Comparison of ENCODE assay signal across 11 cellular contexts in the genomic region with DNA sequence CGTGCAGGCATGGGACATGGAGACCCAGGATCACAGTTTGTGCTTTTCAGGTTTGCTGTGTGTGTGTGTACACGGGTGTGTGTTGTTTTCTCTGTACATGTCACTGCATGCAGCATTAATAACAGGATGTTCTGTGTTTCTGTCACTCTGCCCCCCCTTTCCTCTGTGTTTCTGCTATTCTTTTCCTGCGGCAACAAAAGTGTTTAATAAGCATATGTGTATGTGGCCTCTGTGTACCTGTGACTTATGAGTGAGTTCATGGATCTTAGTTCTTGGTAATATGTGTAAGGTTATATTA. TPM values are rescaled to one million over a fixed set of nuclear protein-coding genes. Genes with fewer than 3 reads are reported as not detected.
DNase-seq lines count a peak whose midpoint lies in the region; ATAC-seq, FAIRE-seq and TF ChIP-seq lines count a peak whose summit lies in the region.
"Had no signal": no experiment of that assay in that cellular context is flagged by ENCODE, and none has a peak within 500 bp of the region (broad histone marks: within the 10 kb centered on the region; RNA-seq: fewer than 3 reads in every experiment).

No MANE protein-coding gene starts in this region.

- TF ChIP-seq POLR2A in esophagus squamous epithelium (IDR thresholded peaks at IDR 0.05), result no peak

- H3K27ac ChIP-seq in esophagus squamous epithelium, result peak overlapping the region; percentile 75 to 96 (median 88)

- DNase-seq in activated T-cell treated with anti-CD3 and anti-CD28 coated beads, Interleukin-2, amount 50 U/mL, for 4 hours, result no peak
- DNase-seq in activated T-cell treated with anti-CD3 and anti-CD28 coated beads, Interleukin-2, amount 50 U/mL, for 48 hours, result no peak
- peak; percentile 26 for DNase-seq in activated CD4-positive, alpha-beta memory T cell treated with anti-CD3 and anti-CD28 coated beads for 36 hours
- DNase-seq in esophagus squamous epithelium (lab: John Stamatoyannopoulos, UW) (no peak), hippocampal formation (lab: John Stamatoyannopoulos, UW) (no peak), HTR-8/SVneo (ENCODE audit: insufficient read length, low spot score) (no peak)
- DNase-seq: activated effector memory CD4-positive, alpha-beta T cell treated with anti-CD3 and anti-CD28 coated beads, Interleukin-2, amount 50 U/mL, for 16 hours; NCI-H1092 had no signal

- H3K4me1 Mint-ChIP-seq in activated T-cell treated with anti-CD3 and anti-CD28 coated beads, Interleukin-2, amount 50 U/mL, for 4 hours (ENCODE audit: low read depth), result peaks cover 72% of the 10 kb centered on the region
- peaks cover 60% of the 10 kb centered on the region for H3K4me1 Mint-ChIP-seq in activated CD4-positive, alpha-beta memory T cell treated with anti-CD3 and anti-CD28 coated beads for 36 hours (ENCODE audit: low read depth)
- peaks cover 84% of the 10 kb centered on the region for H3K4me1 Mint-ChIP-seq in stimulated activated memory B cell treated with anti-CD40 and anti-IgM and Interleukin-4, amounts not matched to agents 10 μg/mL and 1 μg/mL and 100 μg/mL, for 72 hours

- no peaks in the 10 kb centered on the region for H3K9me3 ChIP-seq in esophagus squamous epithelium

- H3K27ac Mint-ChIP-seq in activated CD4-positive, alpha-beta memory T cell treated with anti-CD3 and anti-CD28 coated beads for 36 hours, result peak overlapping the region; percentile 87
- peak overlapping the region; percentile 66 for H3K27ac Mint-ChIP-seq in stimulated activated memory B cell treated with anti-CD40 and anti-IgM and Interleukin-4, amounts not matched to agents 10 μg/mL and 1 μg/mL and 100 μg/mL, for 72 hours

- POLR2A ChIA-PET in activated CD4-positive, alpha-beta memory T cell treated with anti-CD3 and anti-CD28 coated beads for 36 hours (lab: Charles Lee), result interaction anchor here (1.1 to 2.9 kb wide), 2 partner anchors 11 to 25 kb away, joined by 5 to 13 read pairs; a partner anchor contains a TSS

- intact Hi-C loops in activated CD4-positive, alpha-beta memory T cell treated with anti-CD3 and anti-CD28 coated beads for 36 hours (cut with micrococcal nuclease), result loop anchor here (2.0 kb wide), 1 partner anchor 25 kb away; a partner anchor contains a TSS
- intact Hi-C loops in esophagus squamous epithelium (cut with DNase I), result no loop called here

- CTCF ChIA-PET in activated CD4-positive, alpha-beta memory T cell treated with anti-CD3 and anti-CD28 coated beads for 36 hours (lab: Charles Lee), result interaction anchor here (1.1 to 2.7 kb wide), 5 partner anchors 11 to 141 kb away, joined by 3 to 9 read pairs (median 6); a partner anchor contains a TSS

- no peaks in the 10 kb centered on the region for H3K27me3 ChIP-seq in esophagus squamous epithelium

- no peaks in the 10 kb centered on the region for H3K36me3 Mint-ChIP-seq in activated T-cell treated with anti-CD3 and anti-CD28 coated beads, Interleukin-2, amount 50 U/mL, for 4 hours (ENCODE audit: insufficient read depth)
- H3K36me3 Mint-ChIP-seq in activated CD4-positive, alpha-beta memory T cell treated with anti-CD3 and anti-CD28 coated beads for 36 hours, result peaks cover 3% of the 10 kb centered on the region
- peaks cover 6% of the 10 kb centered on the region for H3K36me3 Mint-ChIP-seq in stimulated activated memory B cell treated with anti-CD40 and anti-IgM and Interleukin-4, amounts not matched to agents 10 μg/mL and 1 μg/mL and 100 μg/mL, for 72 hours

- WGBS in esophagus squamous epithelium, 2 donors, result 5 to 24% methylated on average over 3 of the region's 3 CpGs

- peak overlapping the region; percentile 85 for H3K4me3 Mint-ChIP-seq in activated T-cell treated with anti-CD3 and anti-CD28 coated beads, Interleukin-2, amount 50 U/mL, for 4 hours
- peak overlapping the region; percentile 82 for H3K4me3 Mint-ChIP-seq in activated CD4-positive, alpha-beta memory T cell treated with anti-CD3 and anti-CD28 coated beads for 36 hours
- H3K4me3 Mint-ChIP-seq in stimulated activated memory B cell treated with anti-CD40 and anti-IgM and Interleukin-4, amounts not matched to agents 10 μg/mL and 1 μg/mL and 100 μg/mL, for 72 hours, result no peak overlapping the region

- no peak for ATAC-seq in activated T-cell treated with anti-CD3 and anti-CD28 coated beads, Interleukin-2, amount 50 U/mL, for 4 hours
- no peak for ATAC-seq in stimulated activated memory B cell treated with anti-CD40 and anti-IgM and Interleukin-4, amounts not matched to agents 10 μg/mL and 1 μg/mL and 100 μg/mL, for 72 hours
- no peak for ATAC-seq in GM19455 (IDR thresholded peaks at IDR 0.05; ENCODE audit: unreplicated experiment)
- ATAC-seq: HCT116 had no signal

- no peak for FAIRE-seq in HTR-8/SVneo (lab: Jason Lieb, UNC)

- no peaks in the 10 kb centered on the region for H3K9me3 Mint-ChIP-seq in activated T-cell treated with anti-CD3 and anti-CD28 coated beads, Interleukin-2, amount 50 U/mL, for 4 hours
- H3K9me3 Mint-ChIP-seq in activated CD4-positive, alpha-beta memory T cell treated with anti-CD3 and anti-CD28 coated beads for 36 hours, result no peaks in the 10 kb centered on the region
- H3K9me3 Mint-ChIP-seq in stimulated activated memory B cell treated with anti-CD40 and anti-IgM and Interleukin-4, amounts not matched to agents 10 μg/mL and 1 μg/mL and 100 μg/mL, for 72 hours, result no peaks in the 10 kb centered on the region

- peaks cover 0 to 10% (median 0%) of the 10 kb centered on the region in 3 donors for H3K36me3 ChIP-seq in esophagus squamous epithelium

- TF ChIP-seq CTCF in esophagus squamous epithelium (IDR thresholded peaks at IDR 0.05), result no peak

- no peaks in the 10 kb centered on the region for H3K27me3 Mint-ChIP-seq in activated T-cell treated with anti-CD3 and anti-CD28 coated beads, Interleukin-2, amount 50 U/mL, for 4 hours (ENCODE audit: low read depth)
- H3K27me3 Mint-ChIP-seq in activated CD4-positive, alpha-beta memory T cell treated with anti-CD3 and anti-CD28 coated beads for 36 hours, result no peaks in the 10 kb centered on the region
- no peaks in the 10 kb centered on the region for H3K27me3 Mint-ChIP-seq in stimulated activated memory B cell treated with anti-CD40 and anti-IgM and Interleukin-4, amounts not matched to agents 10 μg/mL and 1 μg/mL and 100 μg/mL, for 72 hours

- H3K4me3 ChIP-seq in esophagus squamous epithelium, result no peak overlapping the region

- peaks cover 48 to 81% (median 50%) of the 10 kb centered on the region in 3 donors for H3K4me1 ChIP-seq in esophagus squamous epithelium

RNA-seq across cellular contexts. Expression of a gene that starts 9.8 kb away (rescaled TPM):
- total RNA-seq in activated T-cell treated with anti-CD3 and anti-CD28 coated beads, Interleukin-2, amount 50 U/mL, for 4 hours, result 10 to 100 TPM; 18.6 to 23.4 (median 20.2) TPM
- 10 to 100 TPM; 34.3 to 35.8 TPM for total RNA-seq in activated CD4-positive, alpha-beta memory T cell treated with anti-CD3 and anti-CD28 coated beads for 36 hours
- 1 to 10 TPM; 3.3 to 8.6 (median 4.1) TPM for total RNA-seq in esophagus squamous epithelium

RNA-seq across cellular contexts. Expression of a gene that starts 11.8 kb away (rescaled TPM):
- 10 to 100 TPM; 76.6 to 84.5 (median 79.2) TPM for total RNA-seq in activated T-cell treated with anti-CD3 and anti-CD28 coated beads, Interleukin-2, amount 50 U/mL, for 4 hours
- 100 to 1,000 TPM; 190 to 198 TPM for total RNA-seq in activated CD4-positive, alpha-beta memory T cell treated with anti-CD3 and anti-CD28 coated beads for 36 hours
- total RNA-seq in esophagus squamous epithelium, result 10 to 100 TPM; 46.0 to 93.1 (median 69.4) TPM

RNA-seq across cellular contexts. Expression of a gene that starts 18.9 kb away (rescaled TPM):
- 10 to 100 TPM; 24.4 to 29.4 (median 26.8) TPM for total RNA-seq in activated T-cell treated with anti-CD3 and anti-CD28 coated beads, Interleukin-2, amount 50 U/mL, for 4 hours
- total RNA-seq in activated CD4-positive, alpha-beta memory T cell treated with anti-CD3 and anti-CD28 coated beads for 36 hours, result 10 to 100 TPM; 32.4 to 42.3 TPM
- 10 to 100 TPM in 3 of 4 donors, 1 to 10 TPM in 1; 8.1 to 48.6 (median 17.3) TPM for total RNA-seq in esophagus squamous epithelium

RNA-seq across cellular contexts. Expression of a gene that starts 24.7 kb away (rescaled TPM):
- total RNA-seq in activated T-cell treated with anti-CD3 and anti-CD28 coated beads, Interleukin-2, amount 50 U/mL, for 4 hours, result 10 to 100 TPM; 22.9 to 23.4 (median 22.9) TPM
- 10 to 100 TPM in 1 of 2 experiments, 1 to 10 TPM in 1; 9.7 to 10.1 TPM for total RNA-seq in activated CD4-positive, alpha-beta memory T cell treated with anti-CD3 and anti-CD28 coated beads for 36 hours
- total RNA-seq in esophagus squamous epithelium, result 1 to 10 TPM; 2.8 to 4.8 (median 3.3) TPM

RNA-seq across cellular contexts. Expression of a gene that starts 38.1 kb away (rescaled TPM):
- total RNA-seq in activated T-cell treated with anti-CD3 and anti-CD28 coated beads, Interleukin-2, amount 50 U/mL, for 4 hours, result 1 to 10 TPM; 7.3 to 8.3 (median 7.4) TPM
- 100 to 1,000 TPM in 1 of 2 experiments, 10 to 100 TPM in 1; 94.6 to 103 TPM for total RNA-seq in activated CD4-positive, alpha-beta memory T cell treated with anti-CD3 and anti-CD28 coated beads for 36 hours
- 10 to 100 TPM in 2 of 4 donors, 1 to 10 TPM in 2; 9.6 to 38.9 (median 11.2) TPM for total RNA-seq in esophagus squamous epithelium
